In genomic region chr4:3290476-3290875, GRCh38 we compare ENCODE assay signal across 18 cellular contexts. TPM values are rescaled to one million over a fixed set of nuclear protein-coding genes. Genes with fewer than 3 reads are reported as not detected.
DNase-seq lines count a peak whose midpoint lies in the region; ATAC-seq, FAIRE-seq and TF ChIP-seq lines count a peak whose summit lies in the region.
"Had no signal": no experiment of that assay in that cellular context is flagged by ENCODE, and none has a peak within 500 bp of the region (broad histone marks: within the 10 kb centered on the region; RNA-seq: fewer than 3 reads in every experiment).

No MANE protein-coding gene starts in this region.

- H3K36me3 ChIP-seq in HepG2 (replicated peaks in 1 of 2; ENCODE audit: control insufficient read depth in 1 of 2, insufficient read depth in 2 of 2, low read length in 2 of 2): no peaks in the 10 kb centered on the region
- no peaks in the 10 kb centered on the region for H3K36me3 ChIP-seq in stomach
- H3K36me3 ChIP-seq: HAP-1 had no signal

- TF ChIP-seq EP300 in HepG2 (IDR thresholded peaks at IDR 0.05; ENCODE audit: low read depth in 2 of 2, low read length in 2 of 2) (no peak), HepG2 (CRISPR knock-in tag; IDR thresholded peaks at IDR 0.05; ENCODE audit: borderline replicate concordance) (no peak), stomach (IDR thresholded peaks at IDR 0.05) (no peak)

- TF ChIP-seq POLR2A in HepG2 (IDR thresholded peaks at IDR 0.05; ENCODE audit: insufficient read depth in 1 of 2, low read depth in 2 of 2, low read length in 2 of 2) (no peak), stomach (IDR thresholded peaks at IDR 0.05) (no peak)

- H3K4me3 Mint-ChIP-seq in activated naive CD4-positive, alpha-beta T cell treated with anti-CD3 and anti-CD28 coated beads, Interleukin-2, amount 50 U/mL, for 24 hours: peak overlapping the region; percentile 7
- H3K4me3 Mint-ChIP-seq in T-cell: peak overlapping the region; percentile 17 to 27 (median 21)

- no peak for DNase-seq in activated naive CD4-positive, alpha-beta T cell (lab: John Stamatoyannopoulos, UW)
- DNase-seq in T-cell (peak in 1 of 34 experiments; percentile 20), HepG2 (ENCODE audit: low spot score) (no peak), stomach (peak; percentile 17), AML-193 (lab: John Stamatoyannopoulos, UW) (no peak)
- no peak for DNase-seq in stimulated activated CD4-positive, alpha-beta T cell treated with anti-CD3 and anti-CD28 coated beads, Interleukin-4, amount 100 ng/mL, for 24 hours
- DNase-seq: activated CD4-positive, alpha-beta T cell treated with anti-CD3 and anti-CD28 coated beads for 48 hours; NCI-H1694 treated with DMSO at 0.1 percent for 48 hours; NCI-H526; OCI-M1; T1000 had no signal

- H3K4me3 ChIP-seq in HepG2 (replicated peaks in 1 of 3; ENCODE audit: insufficient read depth in 1 of 3, low read depth in 2 of 3, low read length in 3 of 3) (no peak overlapping the region), stomach (no peak overlapping the region)
- H3K4me3 ChIP-seq: HAP-1, SJSA1 had no signal

- TF ChIP-seq CTCF in HepG2 (CRISPR knock-in tag; IDR thresholded peaks at IDR 0.05) (no peak), stomach (IDR thresholded peaks at IDR 0.05) (no peak)

- POLR2A ChIA-PET in T-cell (lab: Charles Lee) (no interaction called here), HepG2 (lab: Yijun Ruan, JAX) (no interaction called here)

- H3K4me2 ChIP-seq in HepG2 (ENCODE audit: low read depth, low read length): peak overlapping the region; percentile 99

- H2AFZ ChIP-seq in HepG2 (ENCODE audit: low read length): no peak overlapping the region

- no peak overlapping the region for H3K27ac ChIP-seq in HepG2 (ENCODE audit: extremely low read length, insufficient read depth, low read length)
- H3K27ac ChIP-seq in stomach: no peak overlapping the region
- H3K27ac ChIP-seq: SJSA1 had no signal

- no peaks in the 10 kb centered on the region for H4K20me1 ChIP-seq in HepG2 (ENCODE audit: insufficient read depth, low read length)

- no peaks in the 10 kb centered on the region for H3K9me3 ChIP-seq in HepG2 (ENCODE audit: low read length)
- no peaks in the 10 kb centered on the region for H3K9me3 ChIP-seq in stomach
- H3K9me3 ChIP-seq: HAP-1, SJSA1 had no signal

- peaks cover 71% of the 10 kb centered on the region for H3K4me1 ChIP-seq in HepG2 (ENCODE audit: insufficient read depth, low read length)
- H3K4me1 ChIP-seq in stomach: peaks cover 11 to 32% (median 31%) of the 10 kb centered on the region in 4 donors

- intact Hi-C loops in HepG2 (cut with micrococcal nuclease; ENCODE audit: unreplicated experiment) (loop anchor here (5.0 kb wide), 1 partner anchor 152 kb away; the partner anchor contains the start of gene HGFAC), stomach (cut with DNase I; ENCODE audit: low total_unique reads) (no loop called here)

- H3K79me2 ChIP-seq in HepG2 (ENCODE audit: insufficient read depth, low read length): peaks cover 30% of the 10 kb centered on the region

- in situ Hi-C loops in HepG2 (cut with HindIII; ENCODE audit: extremely low pct_ligation_motif_present, low pct_unique_long_range_greater_than_20kb): no loop called here

- CTCF ChIA-PET in T-cell (lab: Charles Lee): no interaction called here
- CTCF ChIA-PET in HepG2 (lab: Yijun Ruan, JAX; ENCODE audit: low intra/inter-chr PET ratio, low total read pairs): no interaction called here

- peaks cover 18% of the 10 kb centered on the region for H3K4me1 Mint-ChIP-seq in activated naive CD4-positive, alpha-beta T cell treated with anti-CD3 and anti-CD28 coated beads, Interleukin-2, amount 50 U/mL, for 24 hours
- peaks cover 12 to 31% (median 24%) of the 10 kb centered on the region in 3 donors for H3K4me1 Mint-ChIP-seq in T-cell

- H3K27ac Mint-ChIP-seq in activated naive CD4-positive, alpha-beta T cell treated with anti-CD3 and anti-CD28 coated beads, Interleukin-2, amount 50 U/mL, for 24 hours: no peak overlapping the region
- H3K27ac Mint-ChIP-seq in T-cell: no peak overlapping the region

- H3K9ac ChIP-seq in HepG2 (ENCODE audit: insufficient read depth, low read depth, low read length): no peak overlapping the region

- no peaks in the 10 kb centered on the region for H3K27me3 ChIP-seq in HepG2 (ENCODE audit: control insufficient read depth in 1 of 2, insufficient read depth in 2 of 2, low read length in 2 of 2)
- peaks cover 0 to 22% (median 15%) of the 10 kb centered on the region in 3 donors for H3K27me3 ChIP-seq in stomach
- H3K27me3 ChIP-seq: SJSA1 had no signal

- no peaks in the 10 kb centered on the region for H3K36me3 Mint-ChIP-seq in activated naive CD4-positive, alpha-beta T cell treated with anti-CD3 and anti-CD28 coated beads, Interleukin-2, amount 50 U/mL, for 24 hours
- H3K36me3 Mint-ChIP-seq in T-cell: no peaks in the 10 kb centered on the region

- 92% methylated on average over 8 of the region's 11 CpGs for WGBS in HepG2 (ENCODE audit: low lambda C conversion rate)
- WGBS in stomach, 5 donors: 79 to 94% (median 88%) methylated on average over 11 of the region's 11 CpGs

- peaks cover 4% of the 10 kb centered on the region for H3K27me3 Mint-ChIP-seq in activated naive CD4-positive, alpha-beta T cell treated with anti-CD3 and anti-CD28 coated beads, Interleukin-2, amount 50 U/mL, for 24 hours
- peaks cover 13 to 19% of the 10 kb centered on the region in 2 donors for H3K27me3 Mint-ChIP-seq in T-cell

- no peak for FAIRE-seq in HepG2 (lab: Jason Lieb, UNC)
- FAIRE-seq: colon, frontal cortex, HTR-8/SVneo had no signal

- ATAC-seq in T-cell (replicated peaks in 1 of 4) (no peak), HepG2 (no peak), HG03135 (IDR thresholded peaks at IDR 0.05; ENCODE audit: unreplicated experiment) (no peak)

- BruUV-seq in HepG2 (replicated peaks; lab: Mats Ljungman, UMichigan): no TSS peak

- no peak for TF ChIP-seq RAD21 in HepG2 (CRISPR knock-in tag; IDR thresholded peaks at IDR 0.05)

- no peaks in the 10 kb centered on the region for H3K9me3 Mint-ChIP-seq in activated naive CD4-positive, alpha-beta T cell treated with anti-CD3 and anti-CD28 coated beads, Interleukin-2, amount 50 U/mL, for 24 hours
- H3K9me3 Mint-ChIP-seq in T-cell: no peaks in the 10 kb centered on the region

RNA-seq across cellular contexts. Expression of gene RGS12, which starts 2.3 kb away (rescaled TPM):
- total RNA-seq in T-cell: 10 to 100 TPM in 3 of 5 donors, 1 to 10 TPM in 2; 6.4 to 15.3 (median 10.5) TPM
- 18.2 and 21.0 TPM in 2 replicates for total RNA-seq in HepG2 (2016; rRNA removed; fragmentation: Illumina TruSeq; extraction: Trizol)
- 9.3 and 11.0 TPM in 2 replicates for total RNA-seq in HepG2 (2016; cell fraction: cytosol; rRNA removed; fragmentation: Illumina TruSeq; extraction: Trizol; ENCODE audit: low read depth)
- total RNA-seq in HepG2 (2016; cell fraction: insoluble cytoplasmic fraction; rRNA removed; fragmentation: Illumina TruSeq; extraction: Trizol): 16.0 and 24.7 TPM in 2 replicates
- total RNA-seq in HepG2 (2016; cell fraction: membrane; rRNA removed; fragmentation: Illumina TruSeq; extraction: Trizol): 16.1 and 18.9 TPM in 2 replicates
- 21.7 and 25.1 TPM in 2 replicates for total RNA-seq in HepG2 (2016; cell fraction: nucleus; rRNA removed; fragmentation: Illumina TruSeq; extraction: Trizol)
- polyA plus RNA-seq in HepG2 (2011; rRNA removed): 27.7 and 35.5 TPM in 2 replicates
- 11.1 and 23.9 TPM in 2 replicates for polyA plus RNA-seq in HepG2 (2011; cell fraction: cytosol; rRNA removed)
- 115 and 118 TPM in 2 replicates for polyA plus RNA-seq in HepG2 (2011; cell fraction: nucleus; rRNA removed)
- polyA plus RNA-seq in HepG2 (2012): 37.4 and 43.4 TPM in 2 replicates
- 2.0 and 3.4 TPM in 2 replicates for polyA plus RNA-seq in HepG2 (2016; cell fraction: cytosol; fragmentation: Illumina TruSeq; extraction: Trizol; ENCODE audit: low read depth)
- polyA plus RNA-seq in HepG2 (2016; cell fraction: insoluble cytoplasmic fraction; fragmentation: Illumina TruSeq; extraction: Trizol; ENCODE audit: low read depth): 17.8 and 20.5 TPM in 2 replicates
- 5.5 and 5.6 TPM in 2 replicates for polyA plus RNA-seq in HepG2 (2016; cell fraction: membrane; fragmentation: Illumina TruSeq; extraction: Trizol; ENCODE audit: low read depth)
- 51.0 and 56.7 TPM in 2 replicates for polyA plus RNA-seq in HepG2 (2016; cell fraction: nucleus; fragmentation: Illumina TruSeq; extraction: Trizol; ENCODE audit: insufficient read depth, low read depth)
- 4.5 and 52.2 TPM in 2 replicates for polyA minus RNA-seq in HepG2 (2011; rRNA and poly(A)+ RNA removed; ENCODE audit: low replicate concordance)
- 14.2 and 24.5 TPM in 2 replicates for polyA minus RNA-seq in HepG2 (2011; cell fraction: cytosol; rRNA and poly(A)+ RNA removed)
- polyA minus RNA-seq in HepG2 (2011; cell fraction: nucleus; rRNA and poly(A)+ RNA removed): 45.0 and 59.1 TPM in 2 replicates
- 10 to 100 TPM in 2 of 5 donors, 1 to 10 TPM in 3; 3.5 to 51.8 (median 9.0) TPM for total RNA-seq in stomach
- polyA plus RNA-seq in stomach: 10 to 100 TPM; 18.9 to 35.2 (median 20.5) TPM

RNA-seq across cellular contexts. Expression of gene MSANTD1, which starts 41.5 kb away (rescaled TPM):
- 1 to 10 TPM in 4 of 5 donors, under 1 TPM in 1; 0.60 to 2.5 (median 1.6) TPM for total RNA-seq in T-cell
- total RNA-seq in HepG2 (2016; rRNA removed; fragmentation: Illumina TruSeq; extraction: Trizol): 0.10 and 0.22 TPM in 2 replicates
- 0.09 and 0.20 TPM in 2 replicates for total RNA-seq in HepG2 (2016; cell fraction: cytosol; rRNA removed; fragmentation: Illumina TruSeq; extraction: Trizol; ENCODE audit: low read depth)
- 0.19 TPM in 1 of 2 replicates, not detected in the other for total RNA-seq in HepG2 (2016; cell fraction: insoluble cytoplasmic fraction; rRNA removed; fragmentation: Illumina TruSeq; extraction: Trizol)
- total RNA-seq in HepG2 (2016; cell fraction: membrane; rRNA removed; fragmentation: Illumina TruSeq; extraction: Trizol): 0.25 TPM in 1 of 2 replicates, not detected in the other
- 0.59 TPM in 1 of 2 replicates, not detected in the other for total RNA-seq in HepG2 (2016; cell fraction: nucleus; rRNA removed; fragmentation: Illumina TruSeq; extraction: Trizol)
- polyA plus RNA-seq in HepG2 (2011; rRNA removed): 0.39 and 0.40 TPM in 2 replicates
- 0.05 and 0.34 TPM in 2 replicates for polyA plus RNA-seq in HepG2 (2011; cell fraction: cytosol; rRNA removed)
- 2.2 and 3.5 TPM in 2 replicates for polyA plus RNA-seq in HepG2 (2011; cell fraction: nucleus; rRNA removed)
- polyA plus RNA-seq in HepG2 (2012): 0.40 and 0.65 TPM in 2 replicates
- 0.10 and 0.12 TPM in 2 replicates for polyA plus RNA-seq in HepG2 (2016; cell fraction: cytosol; fragmentation: Illumina TruSeq; extraction: Trizol; ENCODE audit: low read depth)
- 0.16 TPM in 1 of 2 replicates, not detected in the other for polyA plus RNA-seq in HepG2 (2016; cell fraction: insoluble cytoplasmic fraction; fragmentation: Illumina TruSeq; extraction: Trizol; ENCODE audit: low read depth)
- 0.07 and 0.08 TPM in 2 replicates for polyA plus RNA-seq in HepG2 (2016; cell fraction: membrane; fragmentation: Illumina TruSeq; extraction: Trizol; ENCODE audit: low read depth)
- polyA plus RNA-seq in HepG2 (2016; cell fraction: nucleus; fragmentation: Illumina TruSeq; extraction: Trizol; ENCODE audit: insufficient read depth, low read depth): 0.36 and 0.65 TPM in 2 replicates
- 0.14 and 1.0 TPM in 2 replicates for polyA minus RNA-seq in HepG2 (2011; rRNA and poly(A)+ RNA removed; ENCODE audit: low replicate concordance)
- not detected in 2 replicates for polyA minus RNA-seq in HepG2 (2011; cell fraction: cytosol; rRNA and poly(A)+ RNA removed)
- 1.9 and 2.0 TPM in 2 replicates for polyA minus RNA-seq in HepG2 (2011; cell fraction: nucleus; rRNA and poly(A)+ RNA removed)
- total RNA-seq in stomach: 1 to 10 TPM in 4 of 5 donors, not detected in 1; 1.7 to 5.8 (median 4.1) TPM
- 1 to 10 TPM in 1 of 3 donors, under 1 TPM in 1, not detected in 1; 0.31 to 1.1 TPM for polyA plus RNA-seq in stomach
